2 cellular contexts compared by ENCODE assay signal in genomic region chr19:17393914-17394313, GRCh38.
TF ChIP-seq lines count a peak whose summit lies in the region.

CCDC194 (minus strand) TSS chr19:17394196; CDS start chr19:17394158, 38 bp downstream.

TF ChIP-seq in IMR-90, 13 proteins besides CTCF, POLR2A, EP300 and RAD21:
- TF ChIP-seq CEBPB (IDR thresholded peaks at IDR 0.05; ENCODE audit: low read depth, low read length) (no peak), BHLHE40 (IDR thresholded peaks at IDR 0.05; ENCODE audit: low read depth, low read length) (no peak), FOS (IDR thresholded peaks at IDR 0.05; ENCODE audit: low read depth, low read length) (no peak), NFE2L2 (IDR thresholded peaks at IDR 0.05; ENCODE audit: low read depth, low read length) (no peak), RFX5 (IDR thresholded peaks at IDR 0.05; ENCODE audit: low read depth, low read length) (no peak), USF2 (IDR thresholded peaks at IDR 0.05; ENCODE audit: low read depth, low read length) (no peak), ELK1 (IDR thresholded peaks at IDR 0.05; ENCODE audit: borderline replicate concordance, low read depth, low read length) (no peak), MAFK (IDR thresholded peaks at IDR 0.05; ENCODE audit: low read depth, low read length) (no peak), SMC3 (IDR thresholded peaks at IDR 0.05; ENCODE audit: low read depth, low read length) (no peak)

TF ChIP-seq in K562, 482 proteins besides CTCF, POLR2A, EP300 and RAD21:
- peak; percentile 72 for TF ChIP-seq POLR2G (IDR thresholded peaks at IDR 0.05; ENCODE audit: low read depth, low read length)
- TF ChIP-seq HNRNPL (IDR thresholded peaks at IDR 0.05; ENCODE audit: low read depth, low read length) = peak; percentile 40; the same call in 1 of the 2 replicates
- no peak for TF ChIP-seq NFIC (IDR thresholded peaks at IDR 0.05)
